34 cellular contexts compared by ENCODE assay signal in genomic region chr4:81785338-81785737, GRCh38.
"Had no signal": no experiment of that assay in that cellular context is flagged by ENCODE, and none has a peak within 500 bp of the region (broad histone marks: within the 10 kb centered on the region; RNA-seq: fewer than 3 reads in every experiment).

No MANE protein-coding gene starts in this region.

- H3K4me1 Mint-ChIP-seq: activated naive CD4-positive, alpha-beta T cell treated with anti-CD3 and anti-CD28 coated beads, Interleukin-2, amount 10 ng/mL, durations not matched to agents 7 days and 5 days had no signal

- ATAC-seq: Right ventricle myocardium inferior had no signal

- H3K4me3 ChIP-seq: PC-9 had no signal

- H3K27me3 Mint-ChIP-seq: activated B cell treated with CpG ODN at 0.5 μM for 24 hours; activated naive CD4-positive, alpha-beta T cell treated with anti-CD3 and anti-CD28 coated beads, Interleukin-2, amount 10 ng/mL, durations not matched to agents 7 days and 5 days; activated naive CD8-positive, alpha-beta T cell; brain had no signal

- H3K4me3 Mint-ChIP-seq: activated B cell treated with CpG ODN at 0.5 μM for 24 hours; activated CD4-positive, alpha-beta memory T cell treated with anti-CD3 and anti-CD28 coated beads for 36 hours; activated naive CD4-positive, alpha-beta T cell treated with anti-CD3 and anti-CD28 coated beads, Interleukin-2, amount 10 ng/mL, durations not matched to agents 7 days and 5 days; activated naive CD8-positive, alpha-beta T cell; brain had no signal

- H2AFZ ChIP-seq: PC-9 had no signal

- H3K36me3 Mint-ChIP-seq: activated CD4-positive, alpha-beta memory T cell treated with anti-CD3 and anti-CD28 coated beads for 36 hours; activated naive CD4-positive, alpha-beta T cell treated with anti-CD3 and anti-CD28 coated beads, Interleukin-2, amount 10 ng/mL, durations not matched to agents 7 days and 5 days; activated naive CD8-positive, alpha-beta T cell; brain had no signal

- DNase-seq: activated B cell treated with CpG ODN at 0.5 μM for 24 hours; activated CD4-positive, alpha-beta memory T cell treated with anti-CD3 and anti-CD28 coated beads for 36 hours; activated CD4-positive, alpha-beta T cell treated with anti-CD3 and anti-CD28 coated beads for 4 hours; activated CD4-positive, alpha-beta T cell treated with anti-CD3 and anti-CD28 coated beads, Interleukin-2, amount 50 U/mL, for 1 hour; activated CD4-positive, CD25-positive, alpha-beta regulatory T cell treated with anti-CD3 and anti-CD28 coated beads, Interleukin-2, amount 50 U/mL, for 72 hours; activated CD8-positive, alpha-beta memory T cell treated with anti-CD3 and anti-CD28 coated beads, Interleukin-2, amount 50 U/mL, for 4 hours; activated effector memory CD4-positive, alpha-beta T cell treated with Interleukin-2 at 50 U/mL for 16 hours; activated naive CD4-positive, alpha-beta T cell treated with anti-CD3 and anti-CD28 coated beads, Interleukin-2, amount 10 ng/mL, durations not matched to agents 7 days and 5 days; activated T-cell treated with anti-CD3 and anti-CD28 coated beads, Interleukin-2, amount 50 U/mL, for 48 hours; caudate nucleus; cerebellar nuclear complex; Kasumi-1; KBM-7; MM.1S; MV-4-11; NCI-H1092; NCI-H2029 treated with DMSO at 0.1 percent for 48 hours; NCI-H2107; NCI-H2171; NCI-H345; NCI-H524 treated with DMSO at 0.1 percent for 48 hours; PC-9; SIG-M5; SW 1271; T-helper 1 cell; T-helper 2 cell; T-helper 9 cell had no signal

- H3K27ac Mint-ChIP-seq: activated B cell treated with CpG ODN at 0.5 μM for 24 hours; activated CD4-positive, alpha-beta memory T cell treated with anti-CD3 and anti-CD28 coated beads for 36 hours; activated naive CD4-positive, alpha-beta T cell treated with anti-CD3 and anti-CD28 coated beads, Interleukin-2, amount 10 ng/mL, durations not matched to agents 7 days and 5 days; activated naive CD8-positive, alpha-beta T cell had no signal

- H3K9me3 Mint-ChIP-seq: activated B cell treated with CpG ODN at 0.5 μM for 24 hours; activated CD4-positive, alpha-beta memory T cell treated with anti-CD3 and anti-CD28 coated beads for 36 hours; activated naive CD4-positive, alpha-beta T cell treated with anti-CD3 and anti-CD28 coated beads, Interleukin-2, amount 10 ng/mL, durations not matched to agents 7 days and 5 days; brain had no signal

- H3K27ac ChIP-seq: PC-9, RWPE1 had no signal

- FAIRE-seq: astrocyte, bronchial epithelial cell, RCC 7860 had no signal

- H3K4me2 ChIP-seq: PC-9 had no signal
